Comparison of ENCODE assay signal across 13 cellular contexts in genomic region chr7:36777062-36777461, GRCh38. TPM values are rescaled to one million over a fixed set of nuclear protein-coding genes. Genes with fewer than 3 reads are reported as not detected.
DNase-seq lines count a peak whose midpoint lies in the region; ATAC-seq and TF ChIP-seq lines count a peak whose summit lies in the region.
"Had no signal": no experiment of that assay in that cellular context is flagged by ENCODE, and none has a peak within 500 bp of the region (broad histone marks: within the 10 kb centered on the region; RNA-seq: fewer than 3 reads in every experiment).

No MANE protein-coding gene starts in this region.

- H3K4me3 Mint-ChIP-seq in T-helper 1 cell treated with Interleukin-12 subunit alpha and Interleukin-12 subunit beta and Interleukin-4 antibody, amounts not matched to agents 30 μg/mL and 1 μg/mL, for 36 hours: peak overlapping the region; percentile 81
- H3K4me3 Mint-ChIP-seq in activated naive CD8-positive, alpha-beta T cell treated with anti-CD3 and anti-CD28 coated beads for 36 hours: peak overlapping the region; percentile 64
- peak overlapping the region; percentile 75 for H3K4me3 Mint-ChIP-seq in stimulated activated naive CD8-positive, alpha-beta T cell treated with anti-CD3 and anti-CD28 coated beads, Interleukin-15, amount 100 ng/mL, for 72 hours
- H3K4me3 Mint-ChIP-seq: HFFc6 had no signal

- no peak overlapping the region for H3K18ac ChIP-seq in trophoblast cell (ENCODE audit: low read length)

- peaks cover 70% of the 10 kb centered on the region for H3K4me1 Mint-ChIP-seq in T-helper 1 cell treated with Interleukin-12 subunit alpha and Interleukin-12 subunit beta and Interleukin-4 antibody, amounts not matched to agents 30 μg/mL and 1 μg/mL, for 36 hours (ENCODE audit: low read depth)
- peaks cover 69% of the 10 kb centered on the region for H3K4me1 Mint-ChIP-seq in activated naive CD8-positive, alpha-beta T cell treated with anti-CD3 and anti-CD28 coated beads for 36 hours
- peaks cover 70% of the 10 kb centered on the region for H3K4me1 Mint-ChIP-seq in stimulated activated naive CD8-positive, alpha-beta T cell treated with anti-CD3 and anti-CD28 coated beads, Interleukin-15, amount 100 ng/mL, for 72 hours

- no peak overlapping the region for H4K8ac ChIP-seq in trophoblast cell (ENCODE audit: low read depth, low read length)

- H3K36me3 Mint-ChIP-seq in T-helper 1 cell treated with Interleukin-12 subunit alpha and Interleukin-12 subunit beta and Interleukin-4 antibody, amounts not matched to agents 30 μg/mL and 1 μg/mL, for 36 hours (ENCODE audit: low read depth): peaks cover 32% of the 10 kb centered on the region
- peaks cover 5% of the 10 kb centered on the region for H3K36me3 Mint-ChIP-seq in activated naive CD8-positive, alpha-beta T cell treated with anti-CD3 and anti-CD28 coated beads for 36 hours

- H3K9me3 Mint-ChIP-seq in T-helper 1 cell treated with Interleukin-12 subunit alpha and Interleukin-12 subunit beta and Interleukin-4 antibody, amounts not matched to agents 30 μg/mL and 1 μg/mL, for 36 hours: peaks cover 20% of the 10 kb centered on the region
- peaks cover 4% of the 10 kb centered on the region for H3K9me3 Mint-ChIP-seq in activated naive CD8-positive, alpha-beta T cell treated with anti-CD3 and anti-CD28 coated beads for 36 hours
- no peaks in the 10 kb centered on the region for H3K9me3 Mint-ChIP-seq in stimulated activated naive CD8-positive, alpha-beta T cell treated with anti-CD3 and anti-CD28 coated beads, Interleukin-15, amount 100 ng/mL, for 72 hours

- H2BK120ac ChIP-seq in trophoblast cell (ENCODE audit: insufficient read depth, low read length, poor library complexity): no peak overlapping the region

- no peaks in the 10 kb centered on the region for H3K9me3 ChIP-seq in thyroid gland
- H3K9me3 ChIP-seq in trophoblast cell (ENCODE audit: insufficient read depth, low read depth, low read length): no peaks in the 10 kb centered on the region
- H3K9me3 ChIP-seq: testis had no signal

- H3K27ac ChIP-seq in thyroid gland: no peak overlapping the region
- H3K27ac ChIP-seq in trophoblast cell (ENCODE audit: low read depth, low read length): no peak overlapping the region
- H3K27ac ChIP-seq: PC-9, testis, WERI-Rb-1 had no signal

- no peak overlapping the region for H4K91ac ChIP-seq in trophoblast cell (ENCODE audit: low read depth, low read length)

- H2AK5ac ChIP-seq in trophoblast cell (ENCODE audit: low read length): no peak overlapping the region

- ATAC-seq in stimulated activated naive CD8-positive, alpha-beta T cell treated with anti-CD3 and anti-CD28 coated beads, Interleukin-15, amount 100 ng/mL, for 72 hours: peak; percentile 86

- intact Hi-C loops in thyroid gland (cut with DNase I): no loop called here

- no peak overlapping the region for H2BK5ac ChIP-seq in trophoblast cell (ENCODE audit: low read depth, low read length, poor library complexity)

- 80 to 88% methylated on average over 7 of the region's 7 CpGs for WGBS in thyroid gland, 2 donors
- no CpG with 5 or more reads among the region's 7 CpGs for WGBS in trophoblast cell (ENCODE audit: extremely low coverage, insufficient coverage, insufficient read length)

- no peak overlapping the region for H3K4ac ChIP-seq in trophoblast cell (ENCODE audit: low read depth, low read length)

- H3K36me3 ChIP-seq in thyroid gland: no peaks in the 10 kb centered on the region
- no peaks in the 10 kb centered on the region for H3K36me3 ChIP-seq in trophoblast cell (ENCODE audit: control insufficient read depth in 1 of 2, insufficient read depth in 2 of 2, low read length in 2 of 2)
- H3K36me3 ChIP-seq: WERI-Rb-1 had no signal

- H3K27me3 ChIP-seq in thyroid gland (no peaks in the 10 kb centered on the region), trophoblast cell (ENCODE audit: insufficient read depth, low read length) (no peaks in the 10 kb centered on the region)
- H3K27me3 ChIP-seq: testis had no signal

- H3K79me2 ChIP-seq in trophoblast cell (ENCODE audit: control insufficient read depth, insufficient read depth, low read length, poor library complexity): no peaks in the 10 kb centered on the region

- no peak for TF ChIP-seq POLR2A in thyroid gland (IDR thresholded peaks at IDR 0.05)

- H3K9ac ChIP-seq in trophoblast cell (ENCODE audit: low read length): no peak overlapping the region

- no peaks in the 10 kb centered on the region for H3K4me1 ChIP-seq in thyroid gland
- peaks cover 0 to 3% of the 10 kb centered on the region in 2 experiments for H3K4me1 ChIP-seq in trophoblast cell (ENCODE audit: control insufficient read depth in 1 of 2, insufficient read depth in 2 of 2, low read length in 2 of 2)
- H3K4me1 ChIP-seq: testis had no signal

- DNase-seq in activated gamma-delta T cell treated with Interleukin-2 at 50 U/mL for 16 hours (peak; percentile 53), activated gamma-delta T cell (lab: John Stamatoyannopoulos, UW) (no peak), thyroid gland (no peak), GM19240 (ENCODE audit: insufficient read length, low spot score) (no peak), trophoblast cell (no peak)
- no peak for DNase-seq in activated naive CD8-positive, alpha-beta T cell treated with anti-CD3 and anti-CD28 coated beads for 36 hours
- DNase-seq in stimulated activated naive CD8-positive, alpha-beta T cell treated with anti-CD3 and anti-CD28 coated beads, Interleukin-15, amount 100 ng/mL, for 72 hours: peak in 1 of 2 donors; percentile 20
- DNase-seq: HFFc6, NCI-H1436 treated with DMSO at 0.1 percent for 48 hours, PC-9, testis, WERI-Rb-1 had no signal

- H3K27me3 Mint-ChIP-seq in T-helper 1 cell treated with Interleukin-12 subunit alpha and Interleukin-12 subunit beta and Interleukin-4 antibody, amounts not matched to agents 30 μg/mL and 1 μg/mL, for 36 hours (ENCODE audit: low read depth): peaks cover 13% of the 10 kb centered on the region
- H3K27me3 Mint-ChIP-seq in activated naive CD8-positive, alpha-beta T cell treated with anti-CD3 and anti-CD28 coated beads for 36 hours: no peaks in the 10 kb centered on the region
- no peaks in the 10 kb centered on the region for H3K27me3 Mint-ChIP-seq in stimulated activated naive CD8-positive, alpha-beta T cell treated with anti-CD3 and anti-CD28 coated beads, Interleukin-15, amount 100 ng/mL, for 72 hours

- H3K23ac ChIP-seq in trophoblast cell (ENCODE audit: low read length): no peak overlapping the region

- no peak overlapping the region for H3K4me2 ChIP-seq in trophoblast cell (ENCODE audit: low read length)
- H3K4me2 ChIP-seq: PC-9 had no signal

- no peak for TF ChIP-seq CTCF in thyroid gland (IDR thresholded peaks at IDR 0.05)

- H3K14ac ChIP-seq in trophoblast cell (ENCODE audit: low read length): no peak overlapping the region

- no peak overlapping the region for H2BK12ac ChIP-seq in trophoblast cell (ENCODE audit: low read length)

- H3K4me3 ChIP-seq in thyroid gland (replicated peaks in 1 of 3): no peak overlapping the region
- H3K4me3 ChIP-seq in trophoblast cell (ENCODE audit: low read depth, low read length): no peak overlapping the region
- H3K4me3 ChIP-seq: PC-9, testis had no signal

- H3K27ac Mint-ChIP-seq in T-helper 1 cell treated with Interleukin-12 subunit alpha and Interleukin-12 subunit beta and Interleukin-4 antibody, amounts not matched to agents 30 μg/mL and 1 μg/mL, for 36 hours: peak overlapping the region; percentile 90
- H3K27ac Mint-ChIP-seq in activated naive CD8-positive, alpha-beta T cell treated with anti-CD3 and anti-CD28 coated beads for 36 hours: peak overlapping the region; percentile 78
- peak overlapping the region; percentile 38 to 50 for H3K27ac Mint-ChIP-seq in stimulated activated naive CD8-positive, alpha-beta T cell treated with anti-CD3 and anti-CD28 coated beads, Interleukin-15, amount 100 ng/mL, for 72 hours
- H3K27ac Mint-ChIP-seq: HFFc6 had no signal

- H4K12ac ChIP-seq in trophoblast cell (ENCODE audit: low read depth, low read length): no peak overlapping the region

- no peak overlapping the region for H2AFZ ChIP-seq in trophoblast cell (ENCODE audit: insufficient read depth, low read length, poor library complexity)
- H2AFZ ChIP-seq: PC-9 had no signal

- no peaks in the 10 kb centered on the region for H3K79me1 ChIP-seq in trophoblast cell (ENCODE audit: low read length)

RNA-seq across cellular contexts. Expression of gene AOAH, which starts 52.8 kb away (rescaled TPM):
- 1 to 10 TPM; 5.3 to 7.1 TPM for total RNA-seq in activated naive CD8-positive, alpha-beta T cell treated with anti-CD3 and anti-CD28 coated beads for 36 hours
- 10 to 100 TPM in 3 of 4 donors, 1 to 10 TPM in 1; 7.4 to 26.7 (median 12.4) TPM for total RNA-seq in thyroid gland
- polyA plus RNA-seq in trophoblast cell (2013): 0.17 and 0.44 TPM in 2 replicates
- total RNA-seq: HFFc6, PC-9 had no signal
